ENCODE assay signal across 9 cellular contexts in genomic region chr2:232335206-232335858, GRCh38. TPM values are rescaled to one million over a fixed set of nuclear protein-coding genes. Genes with fewer than 3 reads are reported as not detected.
DNase-seq lines count a peak whose midpoint lies in the region; ATAC-seq and TF ChIP-seq lines count a peak whose summit lies in the region.
"Not testable (repeated sequence)": the region's sequence is repeated elsewhere in the genome, so short reads cannot be mapped to it uniquely, and the experiment has no call there.
"Had no signal": no experiment of that assay in that cellular context is flagged by ENCODE, and none has a peak within 500 bp of the region (broad histone marks: within the 10 kb centered on the region; RNA-seq: fewer than 3 reads in every experiment).

No MANE protein-coding gene starts in this region.

- H3K9me2 ChIP-seq in Loucy (replicated peaks; ENCODE audit: low read depth, low read length): not testable (repeated sequence)

- H3K27ac Mint-ChIP-seq in progenitor cell of endocrine pancreas: not testable (repeated sequence)

- H3K4me3 Mint-ChIP-seq in progenitor cell of endocrine pancreas (ENCODE audit: low read depth): not testable (repeated sequence)

- intact Hi-C loops in aorta (cut with DNase I): not testable (repeated sequence)

- 69% methylated on average over 15 of the region's 15 CpGs for WGBS in liver
- 54 to 65% methylated on average over 11 to 15 of the region's 15 CpGs for WGBS in aorta, 2 donors

- not testable (repeated sequence) for H3K4me1 Mint-ChIP-seq in progenitor cell of endocrine pancreas (ENCODE audit: low read depth)

- not testable (repeated sequence) for TF ChIP-seq RAD21 in liver (IDR thresholded peaks at IDR 0.05)

- not testable (repeated sequence) for H3K36me3 ChIP-seq in Loucy (ENCODE audit: insufficient read depth, low read length); liver (ENCODE audit: control insufficient read depth in 4 of 4, insufficient read depth in 3 of 4, low read depth in 1 of 4, low read length in 3 of 4); aorta (ENCODE audit: control insufficient read depth in 1 of 2, insufficient read depth in 2 of 2, low read length in 1 of 2)

- H3K27me3 ChIP-seq in Loucy (ENCODE audit: insufficient read depth, low read length, poor library complexity, severe bottlenecking); liver (ENCODE audit: control insufficient read depth in 4 of 4, insufficient read depth in 4 of 4, low read length in 3 of 4); aorta (ENCODE audit: control insufficient read depth in 1 of 2, insufficient read depth in 2 of 2, low read length in 1 of 2): not testable (repeated sequence)

- not testable (repeated sequence) for H3K4me1 ChIP-seq in Loucy (ENCODE audit: insufficient read depth, low read length, poor library complexity, severe bottlenecking); liver (ENCODE audit: control insufficient read depth in 4 of 4, insufficient read depth in 4 of 4, low read length in 3 of 4); aorta (ENCODE audit: control insufficient read depth in 1 of 2, insufficient read depth in 2 of 2, low read length in 2 of 2)

- not testable (repeated sequence) for H2AFZ ChIP-seq in Loucy (ENCODE audit: low read length)

- H3K27me3 Mint-ChIP-seq in progenitor cell of endocrine pancreas: not testable (repeated sequence)

- not testable (repeated sequence) for H3K9me3 Mint-ChIP-seq in progenitor cell of endocrine pancreas (ENCODE audit: low read depth)

- H3K36me3 Mint-ChIP-seq in progenitor cell of endocrine pancreas (ENCODE audit: insufficient read depth): not testable (repeated sequence)

- CTCF ChIA-PET in GM10248 (lab: Yijun Ruan, JAX): interaction anchor here (0.9 to 2.2 kb wide), 9 partner anchors 13 to 442 kb away, joined by 3 to 6 read pairs (median 4); no protein-coding TSS in a partner anchor

- not testable (repeated sequence) for H3K9ac ChIP-seq in Loucy (ENCODE audit: low read depth, low read length, poor library complexity, severe bottlenecking); liver (ENCODE audit: low read depth in 1 of 2, low read length in 2 of 2)

- not testable (repeated sequence) for ATAC-seq in aorta (ENCODE audit: low FRiP score)

- H3K4me3 ChIP-seq in Loucy (ENCODE audit: low read length, poor library complexity, severe bottlenecking); astrocyte of the spinal cord (ENCODE audit: low read depth, low read length); fibroblast of pulmonary artery (replicated peaks; ENCODE audit: low read depth, low read length); liver (ENCODE audit: low read depth in 1 of 3, low read length in 3 of 3); aorta (ENCODE audit: low read length in 2 of 2): not testable (repeated sequence)

- not testable (repeated sequence) for H3K27ac ChIP-seq in liver (ENCODE audit: low read depth in 1 of 2, low read length in 2 of 2); aorta (ENCODE audit: low read depth in 1 of 2, low read length in 2 of 2)

- TF ChIP-seq CTCF in GM10248 (IDR thresholded peaks at IDR 0.05; ENCODE audit: control extremely low read depth, extremely low read depth, low read depth, missing control alignments) (peak; percentile 10), Loucy (conservative IDR thresholded peaks at IDR 0.05; ENCODE audit: low read length) (peak; percentile 65), astrocyte of the spinal cord (IDR thresholded peaks at IDR 0.05; ENCODE audit: low read depth, low read length) (peak; percentile 44), fibroblast of pulmonary artery (IDR thresholded peaks at IDR 0.05; ENCODE audit: low read length, missing control alignments) (peak; percentile 29), liver (IDR thresholded peaks at IDR 0.05; ENCODE audit: low read depth, low read length, missing input control) (peak; percentile 34), progenitor cell of endocrine pancreas (IDR thresholded peaks at IDR 0.05; ENCODE audit: unreplicated experiment) (peak; percentile 60)

- H3K79me2 ChIP-seq in Loucy (ENCODE audit: insufficient read depth, low read length): not testable (repeated sequence)

- in situ Hi-C loops in astrocyte of the spinal cord (cut with HindIII; ENCODE audit: low sequenced_read_pairs): not testable (repeated sequence)

- not testable (repeated sequence) for H4K20me1 ChIP-seq in Loucy (ENCODE audit: insufficient read depth, low read length, poor library complexity, severe bottlenecking)

- POLR2A ChIA-PET in GM10248 (lab: Yijun Ruan, JAX): not testable (repeated sequence)

- H3K9me3 ChIP-seq in Loucy (ENCODE audit: insufficient read depth, low read depth, low read length); liver (ENCODE audit: control insufficient read depth in 4 of 4, low read length in 3 of 4); aorta (ENCODE audit: control insufficient read depth, low read length): not testable (repeated sequence)

- not testable (repeated sequence) for H3K4me2 ChIP-seq in Loucy (ENCODE audit: low read depth, low read length, poor library complexity, severe bottlenecking)

- not testable (repeated sequence) for H3F3A ChIP-seq in Loucy (ENCODE audit: low read depth)

- not testable (repeated sequence) for DNase-seq in GM10248 (ENCODE audit: extremely low spot score); astrocyte of the spinal cord (ENCODE audit: low read depth, low spot score); fibroblast of pulmonary artery (ENCODE audit: low read depth); progenitor cell of endocrine pancreas (ENCODE audit: low spot score, unreplicated experiment)
- DNase-seq in activated CD4-positive, alpha-beta T cell treated with anti-CD3 and anti-CD28 coated beads for 48 hours: peak; percentile 2
- peak; percentile 38 to 71 for DNase-seq in aorta

RNA-seq across cellular contexts. Expression of gene ALPP, which starts 43.2 kb away (rescaled TPM):
- not detected for total RNA-seq in liver
- polyA plus RNA-seq in liver: not detected
- total RNA-seq in progenitor cell of endocrine pancreas: not detected in 2 replicates
- total RNA-seq in aorta: not detected
- not detected for polyA plus RNA-seq in aorta
- total RNA-seq: HT1080 had no signal

Comparison
In these comparisons a context has a peak if more than half of its experiments do, and no peak if none do; other contexts are left out.
1. CTCF ChIP-seq: peak in every context shown above with its lines; median percentile 65 in Loucy; 60 in progenitor cell of endocrine pancreas; 44 in astrocyte of the spinal cord; 34 in liver; 29 in fibroblast of pulmonary artery; 10 in GM10248.